Comparison of ENCODE assay signal across 9 cellular contexts in genomic region chr11:66561975-66562248, GRCh38. TPM values are rescaled to one million over a fixed set of nuclear protein-coding genes. Genes with fewer than 3 reads are reported as not detected.
"Had no signal": no experiment of that assay in that cellular context is flagged by ENCODE, and none has a peak within 500 bp of the region (broad histone marks: within the 10 kb centered on the region; RNA-seq: fewer than 3 reads in every experiment).

No MANE protein-coding gene starts in this region.

- H3K27ac ChIP-seq: GM23248 had no signal

- H3K4me3 ChIP-seq: GM23248 had no signal

- FAIRE-seq: H54, HTR-8/SVneo had no signal

- H3K4me3 Mint-ChIP-seq: H9 had no signal

- H3K9ac ChIP-seq: GM23248 had no signal

- DNase-seq: GM23248, GOT3, H9, HCEC 1CT, IMR-90, KBM-7 had no signal

- H3K27ac Mint-ChIP-seq: H9 had no signal

- H3K9me3 Mint-ChIP-seq: H9 had no signal

- H2AFZ ChIP-seq: GM23248 had no signal

RNA-seq across cellular contexts. Expression of gene CTSF, which starts 6.5 kb away (rescaled TPM):
- total RNA-seq: HT-29 had no signal

RNA-seq across cellular contexts. Expression of gene ACTN3, which starts 15.2 kb away (rescaled TPM):
- total RNA-seq: GM23248, HT-29 had no signal
- polyA plus RNA-seq: GM23248 had no signal
